19 cellular contexts compared by ENCODE assay signal in the genomic region with DNA sequence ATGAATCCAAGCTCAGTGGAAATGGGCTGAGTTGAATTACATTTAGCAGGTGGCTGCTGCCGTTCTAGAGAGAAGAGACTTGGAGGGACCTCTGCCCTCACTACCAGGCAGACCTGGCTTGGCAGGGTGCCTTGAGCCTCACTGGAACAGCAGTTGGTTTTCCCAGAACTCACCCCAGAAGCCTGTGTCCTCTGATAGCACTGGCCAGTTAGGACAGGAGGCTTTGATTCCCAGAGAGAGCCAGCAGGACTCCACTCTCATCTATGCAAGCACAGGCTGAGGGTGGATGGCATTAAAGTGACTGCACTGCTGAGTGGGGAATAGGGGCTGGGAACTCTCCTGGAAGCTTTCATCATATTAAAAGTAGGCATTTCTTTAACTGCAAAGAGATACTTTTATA. TPM values are rescaled to one million over a fixed set of nuclear protein-coding genes. Genes with fewer than 3 reads are reported as not detected.
DNase-seq lines count a peak whose midpoint lies in the region; ATAC-seq and TF ChIP-seq lines count a peak whose summit lies in the region.
"Had no signal": no experiment of that assay in that cellular context is flagged by ENCODE, and none has a peak within 500 bp of the region (broad histone marks: within the 10 kb centered on the region; RNA-seq: fewer than 3 reads in every experiment).

No MANE protein-coding gene starts in this region.

- no peak overlapping the region for H3K4me3 ChIP-seq in right lobe of liver
- H3K4me3 ChIP-seq in urinary bladder (ENCODE audit: low read depth, low read length) = no peak overlapping the region

- H3K4me1 ChIP-seq in right lobe of liver (peaks cover 0 to 21% (median 6%) of the 10 kb centered on the region in 4 donors), urinary bladder (ENCODE audit: insufficient read depth) (no peaks in the 10 kb centered on the region)

- ATAC-seq in Right ventricle myocardium inferior (peak; percentile 46), right lobe of liver (peak; percentile 78 to 95 (median 88))
- ATAC-seq in activated naive CD4-positive, alpha-beta T cell treated with anti-CD3 and anti-CD28 coated beads, Interleukin-2, amount 50 U/mL, for 72 hours = no peak
- ATAC-seq: activated CD4-positive, CD25-positive, alpha-beta regulatory T cell treated with anti-CD3 and anti-CD28 coated beads, Interleukin-2, amount 50 U/mL, for 24 hours; PC-3; T-cell had no signal

- no peak overlapping the region for H3K27ac Mint-ChIP-seq in activated naive CD4-positive, alpha-beta T cell treated with anti-CD3 and anti-CD28 coated beads, Interleukin-2, amount 50 U/mL, for 72 hours
- H3K27ac Mint-ChIP-seq: activated naive CD4-positive, alpha-beta T cell treated with anti-CD3 and anti-CD28 coated beads, Interleukin-2, amount 10 ng/mL, durations not matched to agents 7 days and 5 days; T-cell had no signal

- no peak for DNase-seq in Right ventricle myocardium inferior (ENCODE audit: missing footprints)
- DNase-seq in cardiac septum (ENCODE audit: low spot score) = no peak
- DNase-seq in cerebellum (ENCODE audit: low spot score) = peak; percentile 39
- peak; percentile 86 to 90 (median 88) for DNase-seq in right lobe of liver
- DNase-seq in effector CD4-positive, alpha-beta T cell = no peak
- DNase-seq in activated naive CD4-positive, alpha-beta T cell treated with anti-CD3 and anti-CD28 coated beads, Interleukin-2, amount 50 U/mL, for 72 hours (ENCODE audit: low spot score in 2 of 2) = no peak
- DNase-seq in dedifferentiated amniotic fluid mesenchymal stem cell (ENCODE audit: extremely low spot score) = no peak
- DNase-seq: activated CD8-positive, alpha-beta memory T cell treated with anti-CD3 and anti-CD28 coated beads, Interleukin-2, amount 50 U/mL, for 4 hours; activated naive CD4-positive, alpha-beta T cell treated with anti-CD3 and anti-CD28 coated beads, Interleukin-2, amount 10 ng/mL, durations not matched to agents 7 days and 5 days; CD4-positive, alpha-beta memory T cell; central memory CD4-positive, alpha-beta T cell; hippocampal formation; MV-4-11; PC-3; stimulated activated CD4-positive, alpha-beta T cell treated with anti-CD3 and anti-CD28 coated beads, Interleukin-4, amount 100 ng/mL, for 24 hours; T-cell had no signal

- 17% methylated on average over 1 of the region's 1 CpG for WGBS in right lobe of liver (ENCODE audit: insufficient coverage, low coverage, low lambda C conversion rate, missing lambda C conversion rate)
- WGBS in urinary bladder = 36% methylated on average over 1 of the region's 1 CpG

- intact Hi-C loops in Right ventricle myocardium inferior (cut with DNase I) = no loop called here
- intact Hi-C loops in cardiac septum (cut with DNase I) = no loop called here
- intact Hi-C loops in right lobe of liver (cut with DNase I) = no loop called here

- H3K27ac ChIP-seq in right lobe of liver (peak overlapping the region; percentile 26 to 69 (median 47)), urinary bladder (ENCODE audit: low read depth) (peak overlapping the region; percentile 64)

- peaks cover 3 to 5% of the 10 kb centered on the region in 2 donors for H3K36me3 Mint-ChIP-seq in activated naive CD4-positive, alpha-beta T cell treated with anti-CD3 and anti-CD28 coated beads, Interleukin-2, amount 50 U/mL, for 72 hours

- no peak for TF ChIP-seq POLR2A in right lobe of liver (IDR thresholded peaks at IDR 0.05)

- no peaks in the 10 kb centered on the region for H3K9me3 ChIP-seq in right lobe of liver

- H3K9me3 Mint-ChIP-seq in activated naive CD4-positive, alpha-beta T cell treated with anti-CD3 and anti-CD28 coated beads, Interleukin-2, amount 50 U/mL, for 72 hours = no peaks in the 10 kb centered on the region
- H3K9me3 Mint-ChIP-seq: activated naive CD4-positive, alpha-beta T cell treated with anti-CD3 and anti-CD28 coated beads, Interleukin-2, amount 10 ng/mL, durations not matched to agents 7 days and 5 days; CD4-positive, alpha-beta memory T cell; nephron; T-cell had no signal

- peaks cover 0 to 8% (median 2%) of the 10 kb centered on the region in 4 donors for H3K36me3 ChIP-seq in right lobe of liver
- H3K36me3 ChIP-seq in urinary bladder (ENCODE audit: insufficient read depth) = no peaks in the 10 kb centered on the region

- H3K27me3 ChIP-seq in right lobe of liver = no peaks in the 10 kb centered on the region

- no peak for TF ChIP-seq CTCF in right lobe of liver (IDR thresholded peaks at IDR 0.05)

RNA-seq across cellular contexts. Expression of gene PWWP2A, which starts 54.8 kb away (rescaled TPM):
- total RNA-seq in Right ventricle myocardium inferior (13.2 TPM), cardiac septum (11.7 TPM), cerebellum (48.8 TPM), right lobe of liver (10 to 100 TPM in 3 of 6 experiments, 1 to 10 TPM in 3; 7.4 to 11.8 (median 9.6) TPM), urinary bladder (50.4 TPM)
- polyA plus RNA-seq in urinary bladder = 12.5 TPM
- total RNA-seq in activated naive CD4-positive, alpha-beta T cell treated with anti-CD3 and anti-CD28 coated beads, Interleukin-2, amount 50 U/mL, for 72 hours = 10 to 100 TPM; 16.2 to 17.3 TPM

RNA-seq across cellular contexts. Expression of gene TTC1, which starts 55.5 kb away (rescaled TPM):
- total RNA-seq in Right ventricle myocardium inferior (114 TPM), cardiac septum (67.7 TPM), cerebellum (29.3 TPM), right lobe of liver (10 to 100 TPM; 19.8 to 28.6 (median 24.8) TPM), urinary bladder (38.2 TPM)
- 44.0 TPM for polyA plus RNA-seq in urinary bladder
- 10 to 100 TPM; 42.8 to 54.8 TPM for total RNA-seq in activated naive CD4-positive, alpha-beta T cell treated with anti-CD3 and anti-CD28 coated beads, Interleukin-2, amount 50 U/mL, for 72 hours

Comparison
In these comparisons a context has a peak if more than half of its experiments do, and no peak if none do; other contexts are left out.
1. ATAC-seq: peak in Right ventricle myocardium inferior (single experiment) and right lobe of liver (4 of 4); none in activated naive CD4-positive, alpha-beta T cell treated with anti-CD3 and anti-CD28 coated beads, Interleukin-2, amount 50 U/mL, for 72 hours (0 of 2).
2. DNase-seq: peak in cerebellum (single experiment) and right lobe of liver (3 of 3); none in Right ventricle myocardium inferior (single experiment), cardiac septum (single experiment), effector CD4-positive, alpha-beta T cell (single experiment), activated naive CD4-positive, alpha-beta T cell treated with anti-CD3 and anti-CD28 coated beads, Interleukin-2, amount 50 U/mL, for 72 hours (0 of 2) and dedifferentiated amniotic fluid mesenchymal stem cell (single experiment).